In the genomic region with DNA sequence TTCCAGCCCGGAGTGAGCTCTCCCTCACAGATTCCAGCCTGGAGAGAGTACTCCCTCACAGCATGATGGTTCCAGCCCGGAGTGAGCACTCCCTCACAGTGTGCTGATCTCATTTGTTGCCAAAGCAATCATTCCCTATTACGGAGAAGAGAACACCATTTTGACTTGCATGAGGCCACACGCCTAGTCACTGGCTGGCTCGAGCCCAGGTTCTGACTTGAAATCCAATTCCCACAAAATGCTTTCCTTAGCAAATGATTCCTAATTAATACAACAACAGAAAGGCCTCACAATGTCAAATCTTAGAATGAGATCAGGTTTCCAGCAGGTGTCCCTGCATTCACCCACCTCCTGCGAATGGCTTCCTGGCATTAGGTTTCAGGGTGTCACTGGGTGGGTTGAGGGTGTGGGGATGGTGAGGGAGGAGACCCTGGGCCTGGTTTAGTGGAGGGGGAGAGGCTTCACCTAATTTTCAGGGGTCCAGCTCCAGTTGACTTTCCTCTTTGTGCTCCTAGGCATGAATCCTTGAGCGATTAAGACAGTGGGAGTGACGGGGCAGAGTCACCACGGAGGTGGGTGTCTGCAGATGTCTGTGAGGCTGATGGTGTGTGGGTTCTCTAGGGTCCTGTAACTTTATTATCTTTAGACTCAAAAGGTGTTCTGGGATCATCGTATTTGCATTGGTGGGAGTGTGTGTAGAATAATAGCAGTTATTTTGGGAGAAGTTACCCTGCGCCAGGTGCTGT, we compare ENCODE assay signal across 24 cellular contexts.
DNase-seq lines count a peak whose midpoint lies in the region; TF ChIP-seq lines count a peak whose summit lies in the region.
"Had no signal": no experiment of that assay in that cellular context is flagged by ENCODE, and none has a peak within 500 bp of the region (broad histone marks: within the 10 kb centered on the region; RNA-seq: fewer than 3 reads in every experiment).

No MANE protein-coding gene starts in this region.

- no peak overlapping the region for H3K9ac ChIP-seq in endodermal cell (ENCODE audit: extremely low read depth, low read length, poor library complexity, severe bottlenecking)

- 69 to 82% methylated on average over 5 to 11 of the region's 11 CpGs for WGBS in endodermal cell (ENCODE audit: insufficient coverage in 1 of 2, insufficient read length in 1 of 2), 2 experiments

- peaks cover 18% of the 10 kb centered on the region for H3K4me1 Mint-ChIP-seq in endodermal cell
- H3K4me1 Mint-ChIP-seq: CD8-positive, alpha-beta memory T cell had no signal

- intact Hi-C loops in posterior cingulate gyrus (cut with DNase I): no loop called here

- H3K4me3 Mint-ChIP-seq in endodermal cell: no peak overlapping the region
- H3K4me3 Mint-ChIP-seq: CD8-positive, alpha-beta memory T cell; effector memory CD8-positive, alpha-beta T cell had no signal

- H3K4me3 ChIP-seq in endodermal cell (ENCODE audit: low read length): no peak overlapping the region
- H3K4me3 ChIP-seq: breast epithelium, esophagus squamous epithelium, lung, prostate gland, stomach, tibial artery had no signal

- H3K27ac Mint-ChIP-seq in endodermal cell: no peak overlapping the region
- H3K27ac Mint-ChIP-seq: CD8-positive, alpha-beta memory T cell; effector memory CD8-positive, alpha-beta T cell had no signal

- H3K9me3 Mint-ChIP-seq in endodermal cell: no peaks in the 10 kb centered on the region
- H3K9me3 Mint-ChIP-seq: CD8-positive, alpha-beta memory T cell; effector memory CD8-positive, alpha-beta T cell had no signal

- H3K27me3 ChIP-seq in endodermal cell (ENCODE audit: control insufficient read depth, insufficient read depth, low read length, poor library complexity, severe bottlenecking): peaks cover 32% of the 10 kb centered on the region
- H3K27me3 ChIP-seq: tibial artery had no signal

- H3K27ac ChIP-seq in endodermal cell (ENCODE audit: low read depth, low read length): no peak overlapping the region
- H3K27ac ChIP-seq: breast epithelium, esophagus squamous epithelium, prostate gland, stomach, tibial artery had no signal

- no peak for TF ChIP-seq CTCF in endodermal cell (conservative IDR thresholded peaks at IDR 0.05)

- no peak for TF ChIP-seq POLR2A in erythroblast (IDR thresholded peaks at IDR 0.05; ENCODE audit: low read length)

- peaks cover 37% of the 10 kb centered on the region for H3K27me3 Mint-ChIP-seq in endodermal cell (ENCODE audit: insufficient read depth)
- H3K27me3 Mint-ChIP-seq: CD8-positive, alpha-beta memory T cell had no signal

- H3K36me3 ChIP-seq in endodermal cell (ENCODE audit: control insufficient read depth, insufficient read depth, low read length): no peaks in the 10 kb centered on the region
- H3K36me3 ChIP-seq: breast epithelium, esophagus squamous epithelium, prostate gland, stomach, tibial artery had no signal

- no peaks in the 10 kb centered on the region for H3K9me3 ChIP-seq in endodermal cell (ENCODE audit: control insufficient read depth, low read length)
- H3K9me3 ChIP-seq: breast epithelium, esophagus squamous epithelium, prostate gland, stomach, tibial artery had no signal

- DNase-seq in NCI-H510A treated with DMSO at 0.1 percent for 48 hours (lab: John Stamatoyannopoulos, UW) (peak; percentile 11), NCI-H510A (lab: John Stamatoyannopoulos, UW) (no peak), NCI-H2171 treated with DMSO at 0.1 percent for 48 hours (lab: John Stamatoyannopoulos, UW) (peak; percentile 88), endodermal cell (peak; percentile 31), erythroblast (lab: John Stamatoyannopoulos, UW) (no peak), posterior cingulate gyrus (no peak), activated gamma-delta T cell treated with Interleukin-2 at 50 U/mL for 16 hours (no peak), activated T-cell treated with anti-CD3 and anti-CD28 coated beads for 4 hours (no peak)
- DNase-seq: activated CD4-positive, alpha-beta T cell treated with anti-CD3 and anti-CD28 coated beads for 4 hours; activated CD8-positive, alpha-beta memory T cell treated with anti-CD3 and anti-CD28 coated beads for 24 hours; activated naive CD4-positive, alpha-beta T cell treated with Interleukin-2 at 50 U/mL for 16 hours; activated T-cell treated with anti-CD3 and anti-CD28 coated beads, Interleukin-2, amount 50 U/mL, for 48 hours; amniotic stem cell; CD8-positive, alpha-beta memory T cell; effector memory CD8-positive, alpha-beta T cell; esophagus squamous epithelium; kidney glomerular epithelial cell; NCI-H524 treated with DMSO at 0.1 percent for 48 hours; stomach; T-helper 2 cell; tibial artery had no signal

- H3K4me1 ChIP-seq in endodermal cell (ENCODE audit: control insufficient read depth, insufficient read depth, low read length): no peaks in the 10 kb centered on the region
- H3K4me1 ChIP-seq: breast epithelium, prostate gland, stomach had no signal

- H3K36me3 Mint-ChIP-seq in endodermal cell (ENCODE audit: low read depth): no peaks in the 10 kb centered on the region
- H3K36me3 Mint-ChIP-seq: CD8-positive, alpha-beta memory T cell had no signal

Comparison
In these comparisons a context has a peak if more than half of its experiments do, and no peak if none do; other contexts are left out.
1. DNase-seq: peak in NCI-H510A treated with DMSO at 0.1 percent for 48 hours (single experiment), NCI-H2171 treated with DMSO at 0.1 percent for 48 hours (single experiment) and endodermal cell (single experiment); none in NCI-H510A (single experiment), erythroblast (0 of 2), posterior cingulate gyrus (0 of 10), activated gamma-delta T cell treated with Interleukin-2 at 50 U/mL for 16 hours (single experiment) and activated T-cell treated with anti-CD3 and anti-CD28 coated beads for 4 hours (single experiment).